ENCODE assay signal across 16 cellular contexts in genomic region chr17:63474174-63474913, GRCh38. TPM values are rescaled to one million over a fixed set of nuclear protein-coding genes. Genes with fewer than 3 reads are reported as not detected.
DNase-seq lines count a peak whose midpoint lies in the region; ATAC-seq and TF ChIP-seq lines count a peak whose summit lies in the region.
"Had no signal": no experiment of that assay in that cellular context is flagged by ENCODE, and none has a peak within 500 bp of the region (broad histone marks: within the 10 kb centered on the region; RNA-seq: fewer than 3 reads in every experiment).

No MANE protein-coding gene starts in this region.

- intact Hi-C loops in body of pancreas (cut with DNase I) = no loop called here

- DNase-seq in A172 (ENCODE audit: low spot score) (peak; percentile 71), body of pancreas (peak; percentile 77 to 89 (median 84)), lung microvascular endothelial cell (ENCODE audit: low read depth in 2 of 2) (peak; percentile 89), GM13976 (ENCODE audit: low spot score) (no peak), dedifferentiated amniotic fluid mesenchymal stem cell (ENCODE audit: extremely low spot score) (no peak)
- DNase-seq: activated CD4-positive, CD25-positive, alpha-beta regulatory T cell; activated naive CD8-positive, alpha-beta T cell treated with anti-CD3 and anti-CD28 coated beads for 36 hours; cerebellar nuclear complex; DND-41; NCI-H1436 treated with DMSO at 0.1 percent for 48 hours; nucleus accumbens; stimulated activated CD8-positive, alpha-beta memory T cell treated with anti-CD3 and anti-CD28 coated beads, Interleukin-4, amount 100 ng/mL, for 48 hours had no signal

- no peaks in the 10 kb centered on the region for H3K27me3 ChIP-seq in body of pancreas

- H3K9me3 ChIP-seq in HEK293 (ENCODE audit: control insufficient read depth, insufficient read depth, low read depth, low read length) (no peaks in the 10 kb centered on the region), body of pancreas (no peaks in the 10 kb centered on the region)
- H3K9me3 ChIP-seq: SJSA1 had no signal

- POLR2A ChIA-PET in HEK293 (lab: Yijun Ruan, JAX) = no interaction called here

- H3K27ac ChIP-seq in HEK293 (ENCODE audit: extremely low read depth, low read depth, low read length) = peak overlapping the region; percentile 12; the same call in 1 of the 2 replicates
- H3K27ac ChIP-seq in body of pancreas = peak overlapping the region; percentile 41 to 88 (median 66)
- H3K27ac ChIP-seq: SJSA1 had no signal

- TF ChIP-seq CTCF in HEK293 (tag by site-specific recombination; IDR thresholded peaks at IDR 0.05) (no peak), body of pancreas (IDR thresholded peaks at IDR 0.05) (no peak), GM13976 (IDR thresholded peaks at IDR 0.05; ENCODE audit: borderline replicate concordance, control extremely low read depth, extremely low read depth, insufficient read depth, missing control alignments) (no peak)

- TF ChIP-seq POLR2A in body of pancreas (IDR thresholded peaks at IDR 0.05) = no peak

- ATAC-seq in body of pancreas = peak; percentile 84
- ATAC-seq in GM21825 (IDR thresholded peaks at IDR 0.05; ENCODE audit: unreplicated experiment) = no peak
- no peak for ATAC-seq in GM19397 (IDR thresholded peaks at IDR 0.05; ENCODE audit: unreplicated experiment)

- H3K36me3 ChIP-seq in HEK293 (ENCODE audit: control insufficient read depth in 2 of 2, insufficient read depth in 1 of 2, low read length in 2 of 2) (no peaks in the 10 kb centered on the region), body of pancreas (replicated peaks in 1 of 2; ENCODE audit: insufficient read depth in 1 of 2, low read depth in 2 of 2) (no peaks in the 10 kb centered on the region)
- H3K36me3 ChIP-seq: SJSA1 had no signal

- peaks cover 10% of the 10 kb centered on the region for H3K4me1 ChIP-seq in HEK293 (ENCODE audit: control insufficient read depth, insufficient read depth, low read length)
- H3K4me1 ChIP-seq in body of pancreas = peaks cover 53% of the 10 kb centered on the region

- WGBS in body of pancreas, 2 donors = 28 to 34% methylated on average over 8 of the region's 8 CpGs

- CTCF ChIA-PET in HEK293 (lab: Yijun Ruan, JAX) = interaction anchor here (0.7 to 1.4 kb wide), 4 partner anchors 13 to 138 kb away, joined by 3 to 5 read pairs (median 3); no protein-coding TSS in a partner anchor

- H3K4me3 ChIP-seq in HEK293 (ENCODE audit: low read depth, low read length) (no peak overlapping the region), body of pancreas (no peak overlapping the region)
- H3K4me3 ChIP-seq: SJSA1 had no signal

- in situ Hi-C loops in GM13976 (cut with MboI; ENCODE audit: low sequenced_read_pairs, unreplicated experiment) = loop anchor here (10.0 kb wide), 1 partner anchor 50 kb away; no protein-coding TSS in a partner anchor

TF ChIP-seq in HEK293, 187 proteins besides CTCF, POLR2A, EP300 and RAD21:
- TF ChIP-seq ZNF776 (tag by site-specific recombination; IDR thresholded peaks at IDR 0.05; ENCODE audit: borderline replicate concordance) = no peak
- TF ChIP-seq SP7 (tag by site-specific recombination; IDR thresholded peaks at IDR 0.05) = 0 out of 2 replicates have a peak, but pooled peaks have one; percentile 39
- TF ChIP-seq KLF7 (tag by site-specific recombination; IDR thresholded peaks at IDR 0.05; ENCODE audit: borderline replicate concordance) = no peak
- no peak for TF ChIP-seq ZBTB1 (tag by site-specific recombination; IDR thresholded peaks at IDR 0.05)
- TF ChIP-seq GLIS1 (tag by site-specific recombination; IDR thresholded peaks at IDR 0.05) = peak; percentile 76; the same call in 1 of the 2 replicates

RNA-seq across cellular contexts. Expression of gene ACE, which starts 2.5 kb away (rescaled TPM):
- 4.4 and 7.6 TPM in 2 replicates for total RNA-seq in A172 (2014; rRNA removed; shearing (Covaris generic))
- total RNA-seq in body of pancreas (1 to 10 TPM; 5.3 to 6.2 TPM), lung microvascular endothelial cell (21.4 and 80.6 TPM in 2 replicates)
- total RNA-seq: activated naive CD8-positive, alpha-beta T cell treated with anti-CD3 and anti-CD28 coated beads for 36 hours had no signal

RNA-seq across cellular contexts. Expression of gene CYB561, which starts 28.2 kb away (rescaled TPM):
- 26.6 and 33.0 TPM in 2 replicates for total RNA-seq in A172 (2014; rRNA removed; shearing (Covaris generic))
- total RNA-seq in body of pancreas (100 to 1,000 TPM in 1 of 2 donors, 10 to 100 TPM in 1; 61.5 to 137 TPM), lung microvascular endothelial cell (7.3 and 12.9 TPM in 2 replicates)

RNA-seq across cellular contexts. Expression of gene KCNH6, which starts 48.8 kb away (rescaled TPM):
- not detected in 2 replicates for total RNA-seq in A172 (2014; rRNA removed; shearing (Covaris generic))
- total RNA-seq in body of pancreas (under 1 TPM in 1 of 2 donors, not detected in 1; 0.78 TPM), lung microvascular endothelial cell (under 0.01 and 0.20 TPM in 2 replicates)
- total RNA-seq: activated naive CD8-positive, alpha-beta T cell treated with anti-CD3 and anti-CD28 coated beads for 36 hours; SJSA1 had no signal

Comparison
In these comparisons a context has a peak if more than half of its experiments do, and no peak if none do; other contexts are left out.
1. DNase-seq: peak in A172 (single experiment), body of pancreas (4 of 4) and lung microvascular endothelial cell (2 of 2); none in GM13976 (single experiment) and dedifferentiated amniotic fluid mesenchymal stem cell (single experiment).